Comparison of ENCODE assay signal across 11 cellular contexts in genomic region chr1:8020032-8020431, GRCh38. TPM values are rescaled to one million over a fixed set of nuclear protein-coding genes. Genes with fewer than 3 reads are reported as not detected.
A peak's percentile ranks its signal among the peaks of the same experiment; 100 is the strongest.
DNase-seq lines count a peak whose midpoint lies in the region; ATAC-seq and TF ChIP-seq lines count a peak whose summit lies in the region.
"Had no signal": no experiment of that assay in that cellular context is flagged by ENCODE, and none has a peak within 500 bp of the region (broad histone marks: within the 10 kb centered on the region; RNA-seq: fewer than 3 reads in every experiment).

No MANE protein-coding gene starts in this region.

- DNase-seq in Caco-2 (peak; percentile 52 to 56), NCI-H226 (peak; percentile 79), dorsolateral prefrontal cortex (no peak), myocyte (ENCODE audit: low read depth) (peak; percentile 59), amygdala (lab: John Stamatoyannopoulos, UW) (no peak), T-helper 17 cell (no peak)
- DNase-seq in activated CD8-positive, alpha-beta memory T cell treated with anti-CD3 and anti-CD28 coated beads, Interleukin-2, amount 50 U/mL, for 4 hours: no peak
- DNase-seq in activated T-cell treated with anti-CD3 and anti-CD28 coated beads, Interleukin-2, amount 50 U/mL, for 48 hours: no peak
- DNase-seq: activated CD4-positive, alpha-beta memory T cell treated with anti-CD3 and anti-CD28 coated beads, Interleukin-2, amount 10 ng/mL, durations not matched to agents 7 days and 5 days; effector memory CD4-positive, alpha-beta T cell; NCI-H1930 had no signal

- TF ChIP-seq CTCF in Caco-2 (IDR thresholded peaks at IDR 0.05; ENCODE audit: insufficient read depth in 1 of 2, low read depth in 1 of 2, low read length in 1 of 2, severe bottlenecking in 1 of 2, unreplicated experiment in 1 of 2): no peak
- TF ChIP-seq CTCF in dorsolateral prefrontal cortex (IDR thresholded peaks at IDR 0.05 in 54 of 56, conservative IDR thresholded peaks at IDR 0.05 in 2 of 56; ENCODE audit: low read depth in 1 of 56, partially characterized antibody in 56 of 56): no peak

- H3K4me1 ChIP-seq in Caco-2: peaks cover 87% of the 10 kb centered on the region

- no peaks in the 10 kb centered on the region for H3K36me3 ChIP-seq in Caco-2 (ENCODE audit: control insufficient read depth, insufficient read depth, low read length)

- peak overlapping the region; percentile 82 for H3K27ac Mint-ChIP-seq in Caco-2 (ENCODE audit: unreplicated experiment)
- H3K27ac Mint-ChIP-seq in T-helper 17 cell: no peak overlapping the region
- H3K27ac Mint-ChIP-seq: activated CD4-positive, alpha-beta memory T cell treated with anti-CD3 and anti-CD28 coated beads, Interleukin-2, amount 10 ng/mL, durations not matched to agents 7 days and 5 days had no signal

- peaks cover 25% of the 10 kb centered on the region for H3K36me3 Mint-ChIP-seq in Caco-2 (ENCODE audit: insufficient read depth, unreplicated experiment)
- peaks cover 4% of the 10 kb centered on the region for H3K36me3 Mint-ChIP-seq in T-helper 17 cell (ENCODE audit: low read depth)

- ATAC-seq in T-helper 17 cell: no peak

- H3K4me3 Mint-ChIP-seq in Caco-2 (ENCODE audit: unreplicated experiment) (no peak overlapping the region), T-helper 17 cell (no peak overlapping the region)
- H3K4me3 Mint-ChIP-seq: activated CD4-positive, alpha-beta memory T cell treated with anti-CD3 and anti-CD28 coated beads, Interleukin-2, amount 10 ng/mL, durations not matched to agents 7 days and 5 days had no signal

- no peaks in the 10 kb centered on the region for H3K27me3 ChIP-seq in Caco-2 (replicated peaks; ENCODE audit: control insufficient read depth, insufficient read depth, low read length)
- no peaks in the 10 kb centered on the region for H3K27me3 ChIP-seq in dorsolateral prefrontal cortex

- H3K4me3 ChIP-seq in Caco-2 (ENCODE audit: low read depth, low read length) (no peak overlapping the region), dorsolateral prefrontal cortex (no peak overlapping the region)

- no peaks in the 10 kb centered on the region for H3K27me3 Mint-ChIP-seq in Caco-2 (ENCODE audit: insufficient read depth, unreplicated experiment)
- H3K27me3 Mint-ChIP-seq in T-helper 17 cell: peaks cover 52% of the 10 kb centered on the region

- CTCF ChIA-PET in Caco-2 (lab: Charles Lee): no interaction called here

- POLR2A ChIA-PET in Caco-2 (lab: Charles Lee): interaction anchor here (0.6 kb wide), 1 partner anchor 115 kb away, joined by 4 read pairs; no protein-coding TSS in a partner anchor

- no peaks in the 10 kb centered on the region for H3K9me3 Mint-ChIP-seq in Caco-2 (ENCODE audit: unreplicated experiment)
- H3K9me3 Mint-ChIP-seq: activated CD4-positive, alpha-beta memory T cell treated with anti-CD3 and anti-CD28 coated beads, Interleukin-2, amount 10 ng/mL, durations not matched to agents 7 days and 5 days had no signal

- no TSS peak for BruUV-seq in Caco-2 (replicated peaks; lab: Mats Ljungman, UMichigan)

- H3K9me3 ChIP-seq in Caco-2: no peaks in the 10 kb centered on the region
- H3K9me3 ChIP-seq in T-helper 17 cell (ENCODE audit: control insufficient read depth, low read length, poor library complexity, severe bottlenecking): no peaks in the 10 kb centered on the region

- H3K4me1 Mint-ChIP-seq in Caco-2 (ENCODE audit: low read depth, unreplicated experiment): peaks cover 66% of the 10 kb centered on the region
- peaks cover 4% of the 10 kb centered on the region for H3K4me1 Mint-ChIP-seq in T-helper 17 cell

- peak overlapping the region in 32 of 59 donors; percentile 1 to 91 (median 64) for H3K27ac ChIP-seq in dorsolateral prefrontal cortex

- intact Hi-C loops in Caco-2 (cut with micrococcal nuclease; ENCODE audit: unreplicated experiment): no loop called here
- intact Hi-C loops in dorsolateral prefrontal cortex (cut with DNase I): no loop called here

RNA-seq across cellular contexts. Expression of gene ERRFI1, which starts 6.1 kb away (rescaled TPM):
- total RNA-seq in Caco-2 (2022) (37.2 and 40.9 TPM in 2 replicates), dorsolateral prefrontal cortex (10 to 100 TPM; 24.9 to 58.2 (median 34.7) TPM), myocyte (138 and 194 TPM in 2 replicates), T-helper 17 cell (1 to 10 TPM; 1.1 to 1.8 TPM)
- 84.3 TPM for polyA plus RNA-seq in myocyte (2012)

RNA-seq across cellular contexts. Expression of gene PARK7, which starts 58.5 kb away (rescaled TPM):
- total RNA-seq in Caco-2 (2022): 284 and 293 TPM in 2 replicates
- 100 to 1,000 TPM; 184 to 358 (median 294) TPM for total RNA-seq in dorsolateral prefrontal cortex
- total RNA-seq in myocyte: 291 and 310 TPM in 2 replicates
- 487 TPM for polyA plus RNA-seq in myocyte (2012)
- 100 to 1,000 TPM; 106 to 123 TPM for total RNA-seq in T-helper 17 cell

Comparison
In these comparisons a context has a peak if more than half of its experiments do, and no peak if none do; other contexts are left out.
1. DNase-seq: peak in Caco-2 (2 of 2), NCI-H226 (single experiment) and myocyte (single experiment); none in dorsolateral prefrontal cortex (0 of 10), amygdala (0 of 56), T-helper 17 cell (0 of 3), activated CD8-positive, alpha-beta memory T cell treated with anti-CD3 and anti-CD28 coated beads, Interleukin-2, amount 50 U/mL, for 4 hours (single experiment) and activated T-cell treated with anti-CD3 and anti-CD28 coated beads, Interleukin-2, amount 50 U/mL, for 48 hours (0 of 2).
2. RNA of gene ERRFI1, which starts 6.1 kb away (total RNA-seq): 138 to 194 TPM in myocyte, 37.2 to 40.9 TPM in Caco-2 and 24.9 to 58.2 TPM in dorsolateral prefrontal cortex; 1.1 to 1.8 TPM in T-helper 17 cell; every median in the first group is over 4 times any median in the second.